Comparison of ENCODE assay signal across 27 cellular contexts in genomic region chr10:43155716-43156115, GRCh38.
"Had no signal": no experiment of that assay in that cellular context is flagged by ENCODE, and none has a peak within 500 bp of the region (broad histone marks: within the 10 kb centered on the region; RNA-seq: fewer than 3 reads in every experiment).

No MANE protein-coding gene starts in this region.

- DNase-seq: cerebellar nuclear complex; effector memory CD8-positive, alpha-beta T cell; immature natural killer cell; left cardiac atrium; left ventricle myocardium inferior; mesendoderm; naive thymus-derived CD8-positive, alpha-beta T cell; occipital lobe; sigmoid colon; stimulated activated CD4-positive, alpha-beta T cell treated with anti-CD3 and anti-CD28 coated beads, Interleukin-2, amount 100 ng/mL, for 24 hours; stimulated activated CD4-positive, alpha-beta T cell treated with anti-CD3 and anti-CD28 coated beads, Interleukin-4, amount 100 ng/mL, for 4 hours; stimulated activated naive B cell treated with anti-CD40 and anti-IgM and Interleukin-4, amounts not matched to agents 10 μg/mL and 1 μg/mL and 100 μg/mL, for 72 hours; stimulated activated naive CD8-positive, alpha-beta T cell treated with anti-CD3 and anti-CD28 coated beads, Interleukin-15, amount 100 ng/mL, for 72 hours; testis; upper lobe of right lung had no signal

- H3K9me3 Mint-ChIP-seq: dendritic cell treated with granulocyte-macrophage colony-stimulating factor and Interleukin-4, amounts not matched to agents 40 ng/mL and 50 ng/mL, for 4 days; effector memory CD8-positive, alpha-beta T cell; immature natural killer cell; naive thymus-derived CD8-positive, alpha-beta T cell; neural progenitor cell; stimulated activated naive B cell treated with anti-CD40 and anti-IgM and Interleukin-4, amounts not matched to agents 10 μg/mL and 1 μg/mL and 100 μg/mL, for 72 hours; stimulated activated naive CD8-positive, alpha-beta T cell treated with anti-CD3 and anti-CD28 coated beads, Interleukin-15, amount 100 ng/mL, for 72 hours had no signal

- H3K27me3 ChIP-seq: esophagus muscularis mucosa, gastroesophageal sphincter, neural progenitor cell, right atrium auricular region, sigmoid colon, testis, tibial nerve, upper lobe of right lung had no signal

- FAIRE-seq: colon, keratinocyte had no signal

- H3K27ac Mint-ChIP-seq: neural progenitor cell; stimulated activated naive CD8-positive, alpha-beta T cell treated with anti-CD3 and anti-CD28 coated beads, Interleukin-15, amount 100 ng/mL, for 72 hours had no signal

- H3K4me1 Mint-ChIP-seq: neural progenitor cell had no signal

- H3K36me3 Mint-ChIP-seq: neural progenitor cell had no signal

- H3K27me3 Mint-ChIP-seq: dendritic cell treated with granulocyte-macrophage colony-stimulating factor and Interleukin-4, amounts not matched to agents 40 ng/mL and 50 ng/mL, for 4 days; effector memory CD8-positive, alpha-beta T cell; naive thymus-derived CD8-positive, alpha-beta T cell; stimulated activated naive B cell treated with anti-CD40 and anti-IgM and Interleukin-4, amounts not matched to agents 10 μg/mL and 1 μg/mL and 100 μg/mL, for 72 hours; stimulated activated naive CD8-positive, alpha-beta T cell treated with anti-CD3 and anti-CD28 coated beads, Interleukin-15, amount 100 ng/mL, for 72 hours had no signal

- ATAC-seq: effector memory CD8-positive, alpha-beta T cell; gastroesophageal sphincter; left cardiac atrium; naive thymus-derived CD8-positive, alpha-beta T cell; stimulated activated naive B cell treated with anti-CD40 and anti-IgM and Interleukin-4, amounts not matched to agents 10 μg/mL and 1 μg/mL and 100 μg/mL, for 72 hours; stimulated activated naive CD8-positive, alpha-beta T cell treated with anti-CD3 and anti-CD28 coated beads, Interleukin-15, amount 100 ng/mL, for 72 hours; upper lobe of right lung had no signal

- H3K4me1 ChIP-seq: parathyroid adenoma had no signal

- H3K9me3 ChIP-seq: esophagus muscularis mucosa, gastroesophageal sphincter, left ventricle myocardium inferior, right atrium auricular region, sigmoid colon, testis, tibial nerve, upper lobe of right lung had no signal

- H3K27ac ChIP-seq: epithelial cell of prostate, esophagus muscularis mucosa, gastroesophageal sphincter, left ventricle myocardium inferior, neural progenitor cell, parathyroid adenoma, right atrium auricular region, sigmoid colon, skin epidermis, testis, tibial nerve, upper lobe of right lung had no signal

- H3K4me3 Mint-ChIP-seq: dendritic cell treated with granulocyte-macrophage colony-stimulating factor and Interleukin-4, amounts not matched to agents 40 ng/mL and 50 ng/mL, for 4 days; immature natural killer cell; neural progenitor cell; stimulated activated naive B cell treated with anti-CD40 and anti-IgM and Interleukin-4, amounts not matched to agents 10 μg/mL and 1 μg/mL and 100 μg/mL, for 72 hours; stimulated activated naive CD8-positive, alpha-beta T cell treated with anti-CD3 and anti-CD28 coated beads, Interleukin-15, amount 100 ng/mL, for 72 hours had no signal

- H3K4me3 ChIP-seq: esophagus muscularis mucosa, gastroesophageal sphincter, left ventricle myocardium inferior, lung, neural progenitor cell, right atrium auricular region, sigmoid colon, skin epidermis, testis, tibial nerve, upper lobe of right lung had no signal

- H3K36me3 ChIP-seq: gastroesophageal sphincter, left ventricle myocardium inferior, neural progenitor cell, right atrium auricular region, sigmoid colon, tibial nerve, upper lobe of right lung had no signal
